ENCODE assay signal across 16 cellular contexts in genomic region chr1:194447635-194448034, GRCh38.
"Had no signal": no experiment of that assay in that cellular context is flagged by ENCODE, and none has a peak within 500 bp of the region (broad histone marks: within the 10 kb centered on the region; RNA-seq: fewer than 3 reads in every experiment).

No MANE protein-coding gene starts in this region.

- H3K9me3 ChIP-seq: gastroesophageal sphincter, psoas muscle, right lobe of liver had no signal

- H3K9me3 Mint-ChIP-seq: activated naive CD4-positive, alpha-beta T cell treated with anti-CD3 and anti-CD28 coated beads, Interleukin-2, amount 10 ng/mL, durations not matched to agents 7 days and 5 days; activated T-helper 17 cell treated with anti-CD3 and anti-CD28 coated beads, Interleukin-2, amount 50 U/mL, for 72 hours; stimulated activated naive CD8-positive, alpha-beta T cell treated with anti-CD3 and anti-CD28 coated beads, Interleukin-15, amount 100 ng/mL, for 72 hours; type B pancreatic cell had no signal

- H3K27me3 Mint-ChIP-seq: activated naive CD4-positive, alpha-beta T cell treated with anti-CD3 and anti-CD28 coated beads, Interleukin-2, amount 10 ng/mL, durations not matched to agents 7 days and 5 days; brain; type B pancreatic cell had no signal

- H3K4me1 Mint-ChIP-seq: activated naive CD4-positive, alpha-beta T cell treated with anti-CD3 and anti-CD28 coated beads, Interleukin-2, amount 10 ng/mL, durations not matched to agents 7 days and 5 days; activated T-helper 17 cell treated with anti-CD3 and anti-CD28 coated beads, Interleukin-2, amount 50 U/mL, for 72 hours; stimulated activated naive CD8-positive, alpha-beta T cell treated with anti-CD3 and anti-CD28 coated beads, Interleukin-15, amount 100 ng/mL, for 72 hours had no signal

- H3K27ac ChIP-seq: gastroesophageal sphincter, psoas muscle, right lobe of liver had no signal

- H3K27ac Mint-ChIP-seq: activated naive CD4-positive, alpha-beta T cell treated with anti-CD3 and anti-CD28 coated beads, Interleukin-2, amount 10 ng/mL, durations not matched to agents 7 days and 5 days; activated T-helper 17 cell treated with anti-CD3 and anti-CD28 coated beads, Interleukin-2, amount 50 U/mL, for 72 hours; brain; stimulated activated naive CD8-positive, alpha-beta T cell treated with anti-CD3 and anti-CD28 coated beads, Interleukin-15, amount 100 ng/mL, for 72 hours; type B pancreatic cell had no signal

- H3K4me3 ChIP-seq: gastroesophageal sphincter, lung, psoas muscle, right lobe of liver had no signal

- H3K36me3 Mint-ChIP-seq: activated naive CD4-positive, alpha-beta T cell treated with anti-CD3 and anti-CD28 coated beads, Interleukin-2, amount 10 ng/mL, durations not matched to agents 7 days and 5 days; brain; type B pancreatic cell had no signal

- DNase-seq: activated CD4-positive, alpha-beta T cell treated with anti-CD3 and anti-CD28 coated beads for 1 hour; activated CD4-positive, alpha-beta T cell treated with anti-CD3 and anti-CD28 coated beads, Interleukin-2, amount 50 U/mL, for 4 hours; activated naive CD4-positive, alpha-beta T cell treated with anti-CD3 and anti-CD28 coated beads, Interleukin-2, amount 10 ng/mL, durations not matched to agents 7 days and 5 days; cerebellar nuclear complex; effector CD8-positive, alpha-beta T cell; midbrain; psoas muscle; right lobe of liver; stimulated activated naive CD8-positive, alpha-beta T cell treated with anti-CD3 and anti-CD28 coated beads, Interleukin-15, amount 100 ng/mL, for 72 hours; T-helper 1 cell; T1000 had no signal

- ATAC-seq: activated T-helper 17 cell treated with anti-CD3 and anti-CD28 coated beads, Interleukin-2, amount 50 U/mL, for 72 hours; gastroesophageal sphincter; psoas muscle; right lobe of liver; stimulated activated naive CD8-positive, alpha-beta T cell treated with anti-CD3 and anti-CD28 coated beads, Interleukin-15, amount 100 ng/mL, for 72 hours had no signal

- H3K4me1 ChIP-seq: gastroesophageal sphincter, psoas muscle, right lobe of liver had no signal

- H3K27me3 ChIP-seq: gastroesophageal sphincter, right lobe of liver had no signal

- H3K36me3 ChIP-seq: gastroesophageal sphincter, right lobe of liver had no signal

- H3K4me3 Mint-ChIP-seq: activated naive CD4-positive, alpha-beta T cell treated with anti-CD3 and anti-CD28 coated beads, Interleukin-2, amount 10 ng/mL, durations not matched to agents 7 days and 5 days; activated T-helper 17 cell treated with anti-CD3 and anti-CD28 coated beads, Interleukin-2, amount 50 U/mL, for 72 hours; brain; stimulated activated naive CD8-positive, alpha-beta T cell treated with anti-CD3 and anti-CD28 coated beads, Interleukin-15, amount 100 ng/mL, for 72 hours; type B pancreatic cell had no signal
